In the genomic region with DNA sequence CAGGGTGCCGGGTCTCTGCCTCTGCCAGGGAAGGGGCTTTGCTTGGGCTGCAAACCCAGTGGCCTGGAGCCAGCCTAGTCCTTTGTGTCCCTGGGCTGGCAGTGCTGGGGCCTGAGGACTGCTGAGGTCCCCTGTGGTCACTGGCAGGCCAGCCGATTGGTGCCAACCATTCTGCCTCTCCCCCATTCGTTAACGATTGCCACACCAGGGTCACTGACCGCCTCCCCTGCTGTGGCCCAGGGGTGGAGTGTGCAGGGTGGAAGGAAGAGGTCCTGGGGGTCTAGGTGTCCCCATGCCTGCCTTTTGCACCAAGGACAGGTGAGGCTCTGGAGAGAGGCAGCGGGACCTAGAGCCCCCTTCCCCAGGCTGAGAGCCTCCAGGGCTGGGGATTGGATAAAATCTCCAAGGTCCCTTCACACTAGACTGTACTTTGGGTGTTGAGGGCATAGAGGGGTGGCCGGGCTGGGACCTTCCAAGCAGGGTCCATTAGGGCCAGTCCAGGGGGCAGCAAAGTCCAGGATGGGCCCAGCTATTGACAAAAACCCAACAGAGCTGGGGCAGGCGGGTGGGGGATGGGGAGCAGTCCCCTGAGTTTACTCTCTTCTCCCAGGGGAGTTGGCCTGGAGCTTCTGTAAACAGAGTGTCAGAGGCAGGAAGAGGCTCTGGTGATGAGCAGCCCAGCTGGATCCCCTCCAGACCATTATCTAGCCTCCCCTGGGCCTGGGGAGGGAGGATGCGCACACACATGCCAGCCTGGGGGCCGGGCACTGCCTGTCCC, we compare ENCODE assay signal across 1 cellular context.
TF ChIP-seq lines count a peak whose summit lies in the region.

No MANE protein-coding gene starts in this region.

TF ChIP-seq in HepG2, 621 proteins besides CTCF, POLR2A, EP300 and RAD21 (continued from another document and continues in another):
- TF ChIP-seq HMGXB3 (CRISPR knock-in tag; IDR thresholded peaks at IDR 0.05; ENCODE audit: borderline replicate concordance) (no peak), FOXK1 (CRISPR knock-in tag; IDR thresholded peaks at IDR 0.05; ENCODE audit: borderline replicate concordance, low read depth) (peak; percentile 69; the same call in 1 of the 2 replicates), ZNF607 (CRISPR knock-in tag; IDR thresholded peaks at IDR 0.05; ENCODE audit: borderline replicate concordance) (peak; percentile 12; the same call in 1 of the 2 replicates), ZNF598 (CRISPR knock-in tag; IDR thresholded peaks at IDR 0.05; ENCODE audit: borderline replicate concordance) (no peak), ZBTB7A (CRISPR knock-in tag; IDR thresholded peaks at IDR 0.05) (peak; percentile 45), ZNF788 (CRISPR knock-in tag; IDR thresholded peaks at IDR 0.05; ENCODE audit: borderline replicate concordance) (peak; percentile 73; the same call in 1 of the 2 replicates), TFAP4 (IDR thresholded peaks at IDR 0.05; ENCODE audit: borderline replicate concordance, low read depth) (peak; percentile 87), ATF3 (CRISPR knock-in tag; IDR thresholded peaks at IDR 0.05) (no peak), PAX8 (CRISPR knock-in tag; IDR thresholded peaks at IDR 0.05; ENCODE audit: borderline replicate concordance) (no peak), ZNF83 (CRISPR knock-in tag; IDR thresholded peaks at IDR 0.05; ENCODE audit: borderline replicate concordance) (no peak), ZNF691 (CRISPR knock-in tag; IDR thresholded peaks at IDR 0.05; ENCODE audit: borderline replicate concordance, low read depth) (0 out of 2 replicates have a peak, but pooled peaks have one; percentile 21), ZMAT3 (CRISPR knock-in tag; conservative IDR thresholded peaks at IDR 0.05) (no peak), SOX6 (IDR thresholded peaks at IDR 0.05) (no peak), SOX6 (CRISPR knock-in tag; IDR thresholded peaks at IDR 0.05) (peak; percentile 71), SIN3A (IDR thresholded peaks at IDR 0.05; ENCODE audit: borderline replicate concordance, low read depth, low read length) (peak; percentile 72; the same call in 1 of the 2 replicates), ZBTB2 (CRISPR knock-in tag; IDR thresholded peaks at IDR 0.05; ENCODE audit: low read depth) (no peak), ZFP82 (CRISPR knock-in tag; IDR thresholded peaks at IDR 0.05; ENCODE audit: borderline replicate concordance) (no peak), BHLHE40 (IDR thresholded peaks at IDR 0.05; ENCODE audit: low read length) (no peak), ZC3H4 (CRISPR knock-in tag; IDR thresholded peaks at IDR 0.05; ENCODE audit: borderline replicate concordance) (0 out of 2 replicates have a peak, but pooled peaks have one; percentile 31), KDM1A (CRISPR knock-in tag; IDR thresholded peaks at IDR 0.05) (no peak), SRY (CRISPR knock-in tag; IDR thresholded peaks at IDR 0.05) (peak; percentile 41; the same call in 1 of the 2 replicates), ZZZ3 (CRISPR knock-in tag; IDR thresholded peaks at IDR 0.05; ENCODE audit: borderline replicate concordance) (no peak), ATF7 (IDR thresholded peaks at IDR 0.05) (no peak), ATF7 (CRISPR knock-in tag; IDR thresholded peaks at IDR 0.05) (no peak; the same call in 1 of the 2 replicates), SMYD3 (CRISPR knock-in tag; IDR thresholded peaks at IDR 0.05) (no peak), TP53 (CRISPR knock-in tag; conservative IDR thresholded peaks at IDR 0.05) (no peak), POLR2G (IDR thresholded peaks at IDR 0.05; ENCODE audit: low read depth, low read length) (peak; percentile 70), ZNF644 (CRISPR knock-in tag; IDR thresholded peaks at IDR 0.05; ENCODE audit: low read depth) (no peak), MAF1 (CRISPR knock-in tag; IDR thresholded peaks at IDR 0.05; ENCODE audit: borderline replicate concordance) (no peak), CC2D1A (CRISPR knock-in tag; IDR thresholded peaks at IDR 0.05) (no peak), ZNF740 (CRISPR knock-in tag; IDR thresholded peaks at IDR 0.05) (no peak), LCORL (IDR thresholded peaks at IDR 0.05) (no peak), LCORL (CRISPR knock-in tag; IDR thresholded peaks at IDR 0.05) (peak; percentile 99), ZNF556 (CRISPR knock-in tag; IDR thresholded peaks at IDR 0.05; ENCODE audit: borderline replicate concordance) (peak; percentile 43; the same call in 1 of the 2 replicates), ZNF234 (CRISPR knock-in tag; conservative IDR thresholded peaks at IDR 0.05) (no peak), ZNF136 (CRISPR knock-in tag; IDR thresholded peaks at IDR 0.05; ENCODE audit: low read depth) (no peak), ZNF282 (IDR thresholded peaks at IDR 0.05; ENCODE audit: partially characterized antibody) (no peak), ZNF678 (CRISPR knock-in tag; IDR thresholded peaks at IDR 0.05) (no peak), GTF2F1 (IDR thresholded peaks at IDR 0.05; ENCODE audit: low read length) (no peak), PRMT3 (CRISPR knock-in tag; IDR thresholded peaks at IDR 0.05; ENCODE audit: borderline replicate concordance, low read depth) (no peak), HOXA7 (CRISPR knock-in tag; IDR thresholded peaks at IDR 0.05) (no peak), ISX (CRISPR knock-in tag; conservative IDR thresholded peaks at IDR 0.05) (no peak), KDM5A (IDR thresholded peaks at IDR 0.05; ENCODE audit: borderline replicate concordance, low read length) (no peak), ZSCAN25 (CRISPR knock-in tag; IDR thresholded peaks at IDR 0.05) (peak; percentile 95), TBP (CRISPR knock-in tag; IDR thresholded peaks at IDR 0.05) (no peak), XBP1 (CRISPR knock-in tag; IDR thresholded peaks at IDR 0.05) (no peak)
- TF ChIP-seq, protein P1, sequence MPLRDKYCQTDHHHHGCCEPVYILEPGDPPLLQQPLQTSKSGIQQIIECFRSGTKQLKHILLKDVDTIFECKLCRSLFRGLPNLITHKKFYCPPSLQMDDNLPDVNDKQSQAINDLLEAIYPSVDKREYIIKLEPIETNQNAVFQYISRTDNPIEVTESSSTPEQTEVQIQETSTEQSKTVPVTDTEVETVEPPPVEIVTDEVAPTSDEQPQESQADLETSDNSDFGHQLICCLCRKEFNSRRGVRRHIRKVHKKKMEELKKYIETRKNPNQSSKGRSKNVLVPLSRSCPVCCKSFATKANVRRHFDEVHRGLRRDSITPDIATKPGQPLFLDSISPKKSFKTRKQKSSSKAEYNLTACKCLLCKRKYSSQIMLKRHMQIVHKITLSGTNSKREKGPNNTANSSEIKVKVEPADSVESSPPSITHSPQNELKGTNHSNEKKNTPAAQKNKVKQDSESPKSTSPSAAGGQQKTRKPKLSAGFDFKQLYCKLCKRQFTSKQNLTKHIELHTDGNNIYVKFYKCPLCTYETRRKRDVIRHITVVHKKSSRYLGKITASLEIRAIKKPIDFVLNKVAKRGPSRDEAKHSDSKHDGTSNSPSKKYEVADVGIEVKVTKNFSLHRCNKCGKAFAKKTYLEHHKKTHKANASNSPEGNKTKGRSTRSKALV (CRISPR knock-in tag; IDR thresholded peaks at IDR 0.05), result no peak
- TF ChIP-seq, protein P2, sequence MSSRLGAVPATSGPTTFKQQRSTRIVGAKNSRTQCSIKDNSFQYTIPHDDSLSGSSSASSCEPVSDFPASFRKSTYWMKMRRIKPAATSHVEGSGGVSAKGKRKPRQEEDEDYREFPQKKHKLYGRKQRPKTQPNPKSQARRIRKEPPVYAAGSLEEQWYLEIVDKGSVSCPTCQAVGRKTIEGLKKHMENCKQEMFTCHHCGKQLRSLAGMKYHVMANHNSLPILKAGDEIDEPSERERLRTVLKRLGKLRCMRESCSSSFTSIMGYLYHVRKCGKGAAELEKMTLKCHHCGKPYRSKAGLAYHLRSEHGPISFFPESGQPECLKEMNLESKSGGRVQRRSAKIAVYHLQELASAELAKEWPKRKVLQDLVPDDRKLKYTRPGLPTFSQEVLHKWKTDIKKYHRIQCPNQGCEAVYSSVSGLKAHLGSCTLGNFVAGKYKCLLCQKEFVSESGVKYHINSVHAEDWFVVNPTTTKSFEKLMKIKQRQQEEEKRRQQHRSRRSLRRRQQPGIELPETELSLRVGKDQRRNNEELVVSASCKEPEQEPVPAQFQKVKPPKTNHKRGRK (CRISPR knock-in tag; IDR thresholded peaks at IDR 0.05), result no peak
- TF ChIP-seq, protein P3, sequence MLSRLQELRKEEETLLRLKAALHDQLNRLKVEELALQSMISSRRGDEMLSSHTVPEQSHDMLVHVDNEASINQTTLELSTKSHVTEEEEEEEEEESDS (CRISPR knock-in tag; IDR thresholded peaks at IDR 0.05; ENCODE audit: borderline replicate concordance), result no peak
- TF ChIP-seq, protein P4, sequence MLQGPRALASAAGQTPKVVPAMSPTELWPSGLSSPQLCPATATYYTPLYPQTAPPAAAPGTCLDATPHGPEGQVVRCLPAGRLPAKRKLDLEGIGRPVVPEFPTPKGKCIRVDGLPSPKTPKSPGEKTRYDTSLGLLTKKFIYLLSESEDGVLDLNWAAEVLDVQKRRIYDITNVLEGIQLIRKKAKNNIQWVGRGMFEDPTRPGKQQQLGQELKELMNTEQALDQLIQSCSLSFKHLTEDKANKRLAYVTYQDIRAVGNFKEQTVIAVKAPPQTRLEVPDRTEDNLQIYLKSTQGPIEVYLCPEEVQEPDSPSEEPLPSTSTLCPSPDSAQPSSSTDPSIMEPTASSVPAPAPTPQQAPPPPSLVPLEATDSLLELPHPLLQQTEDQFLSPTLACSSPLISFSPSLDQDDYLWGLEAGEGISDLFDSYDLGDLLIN (CRISPR knock-in tag; IDR thresholded peaks at IDR 0.05; ENCODE audit: borderline replicate concordance), result no peak
- TF ChIP-seq, protein P5, sequence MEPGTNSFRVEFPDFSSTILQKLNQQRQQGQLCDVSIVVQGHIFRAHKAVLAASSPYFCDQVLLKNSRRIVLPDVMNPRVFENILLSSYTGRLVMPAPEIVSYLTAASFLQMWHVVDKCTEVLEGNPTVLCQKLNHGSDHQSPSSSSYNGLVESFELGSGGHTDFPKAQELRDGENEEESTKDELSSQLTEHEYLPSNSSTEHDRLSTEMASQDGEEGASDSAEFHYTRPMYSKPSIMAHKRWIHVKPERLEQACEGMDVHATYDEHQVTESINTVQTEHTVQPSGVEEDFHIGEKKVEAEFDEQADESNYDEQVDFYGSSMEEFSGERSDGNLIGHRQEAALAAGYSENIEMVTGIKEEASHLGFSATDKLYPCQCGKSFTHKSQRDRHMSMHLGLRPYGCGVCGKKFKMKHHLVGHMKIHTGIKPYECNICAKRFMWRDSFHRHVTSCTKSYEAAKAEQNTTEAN (CRISPR knock-in tag; conservative IDR thresholded peaks at IDR 0.05), result peak; percentile 13; the same call in 1 of the 2 replicates
